24 cellular contexts compared by ENCODE assay signal in genomic region chr10:8273749-8274148, GRCh38.
DNase-seq lines count a peak whose midpoint lies in the region; ATAC-seq and TF ChIP-seq lines count a peak whose summit lies in the region.
"Had no signal": no experiment of that assay in that cellular context is flagged by ENCODE, and none has a peak within 500 bp of the region (broad histone marks: within the 10 kb centered on the region; RNA-seq: fewer than 3 reads in every experiment).

No MANE protein-coding gene starts in this region.

- no peak overlapping the region for H3K27ac ChIP-seq in SK-N-SH (ENCODE audit: low read depth in 2 of 2, low read length in 1 of 2)
- H3K27ac ChIP-seq: 22Rv1; BLaER1 treated with 17β-estradiol and CSF1 and Interleukin-3, amounts not matched to agents 10 nM and 100 nM; GM23248; KMS-11 had no signal

- TF ChIP-seq CTCF in SK-N-SH (IDR thresholded peaks at IDR 0.05) (no peak), fibroblast of villous mesenchyme (IDR thresholded peaks at IDR 0.05; ENCODE audit: insufficient read depth, low read depth, low read length) (no peak), type B pancreatic cell (conservative IDR thresholded peaks at IDR 0.05) (no peak), WTC11 (IDR thresholded peaks at IDR 0.05) (no peak)

- no peaks in the 10 kb centered on the region for H3K9me2 ChIP-seq in SK-N-SH

- no peaks in the 10 kb centered on the region for H4K20me1 ChIP-seq in SK-N-SH (ENCODE audit: insufficient read depth)
- H4K20me1 ChIP-seq: BLaER1 treated with 17β-estradiol and CSF1 and Interleukin-3, amounts not matched to agents 10 nM and 100 nM had no signal

- DNase-seq in SK-N-SH (no peak), amniotic epithelial cell (ENCODE audit: low read depth) (peak; percentile 89), fibroblast of villous mesenchyme (ENCODE audit: low read depth) (peak; percentile 18), type B pancreatic cell (ENCODE audit: extremely low spot score, unreplicated experiment) (no peak), WTC11 (ENCODE audit: low spot score) (no peak), SKM-1 treated with dmso at 0.1 percent for 144 hours (lab: John Stamatoyannopoulos, UW; ENCODE audit: unreplicated experiment) (no peak)
- DNase-seq: Caco-2; CD4-positive, alpha-beta memory T cell; DND-41; GM23248; H9; IMR-90; MV-4-11; NCI-H1105 treated with DMSO at 0.1 percent for 48 hours; NCI-H2029 treated with DMSO at 0.1 percent for 48 hours; NCI-H2171 treated with DMSO at 0.1 percent for 48 hours; NCI-H446; NCI-H526; SHP77 treated with DMSO at 0.1 percent for 48 hours had no signal

- H3K27ac Mint-ChIP-seq in type B pancreatic cell (peak overlapping the region; percentile 37), WTC11 (no peak overlapping the region)
- H3K27ac Mint-ChIP-seq: CD4-positive, alpha-beta memory T cell; H9 had no signal

- 42% methylated on average over 2 of the region's 2 CpGs for WGBS in SK-N-SH (ENCODE audit: low lambda C conversion rate)

- H3K36me3 Mint-ChIP-seq in type B pancreatic cell (no peaks in the 10 kb centered on the region), WTC11 (no peaks in the 10 kb centered on the region)
- H3K36me3 Mint-ChIP-seq: CD4-positive, alpha-beta memory T cell had no signal

- peaks cover 10% of the 10 kb centered on the region for H3K4me1 Mint-ChIP-seq in type B pancreatic cell (ENCODE audit: unreplicated experiment)
- H3K4me1 Mint-ChIP-seq in WTC11: peaks cover 14% of the 10 kb centered on the region

- H3K9me3 ChIP-seq in SK-N-SH: no peaks in the 10 kb centered on the region
- H3K9me3 ChIP-seq: BLaER1 treated with 17β-estradiol and CSF1 and Interleukin-3, amounts not matched to agents 10 nM and 100 nM; Caco-2 had no signal

- no peak overlapping the region for H2AFZ ChIP-seq in SK-N-SH (ENCODE audit: low read depth)
- H2AFZ ChIP-seq: GM23248 had no signal

- H3K4me3 Mint-ChIP-seq in type B pancreatic cell (no peak overlapping the region), WTC11 (no peak overlapping the region)
- H3K4me3 Mint-ChIP-seq: H9 had no signal

- TF ChIP-seq EP300 in SK-N-SH (IDR thresholded peaks at IDR 0.05; ENCODE audit: borderline replicate concordance in 1 of 2, low read depth in 1 of 2, low read length in 1 of 2): no peak

- POLR2A ChIA-PET in SK-N-SH (lab: Yijun Ruan, JAX): no interaction called here
- POLR2A ChIA-PET in WTC11 (lab: Charles Lee): no interaction called here

- H3K9me3 Mint-ChIP-seq in type B pancreatic cell: peaks cover 6% of the 10 kb centered on the region
- H3K9me3 Mint-ChIP-seq in WTC11: no peaks in the 10 kb centered on the region; the same call in 1 of the 2 replicates
- H3K9me3 Mint-ChIP-seq: H9 had no signal

- no peaks in the 10 kb centered on the region for H3K79me2 ChIP-seq in SK-N-SH (ENCODE audit: insufficient read depth)

- ATAC-seq in SK-N-SH treated with all-trans-retinoic acid at 6 μM for 48 hours (no peak), WTC11 (no peak), HG03521 (IDR thresholded peaks at IDR 0.05; ENCODE audit: unreplicated experiment) (no peak)

- peaks cover 7% of the 10 kb centered on the region for H3K27me3 Mint-ChIP-seq in type B pancreatic cell
- H3K27me3 Mint-ChIP-seq in WTC11 (ENCODE audit: low read depth): peaks cover 35% of the 10 kb centered on the region

- H3K4me3 ChIP-seq in SK-N-SH (ENCODE audit: low read depth in 2 of 2, low read length in 1 of 2): no peak overlapping the region
- no peak overlapping the region for H3K4me3 ChIP-seq in fibroblast of villous mesenchyme (ENCODE audit: low read depth, low read length)
- H3K4me3 ChIP-seq: BLaER1 treated with 17β-estradiol and CSF1 and Interleukin-3, amounts not matched to agents 10 nM and 100 nM; GM23248 had no signal

- H3K27me3 ChIP-seq in SK-N-SH (ENCODE audit: insufficient read depth): no peaks in the 10 kb centered on the region
- H3K27me3 ChIP-seq: BLaER1 treated with 17β-estradiol and CSF1 and Interleukin-3, amounts not matched to agents 10 nM and 100 nM had no signal

- H3F3A ChIP-seq in SK-N-SH (replicated peaks; ENCODE audit: insufficient read depth): peaks cover 6% of the 10 kb centered on the region

- no peaks in the 10 kb centered on the region for H3K36me3 ChIP-seq in SK-N-SH (replicated peaks in 1 of 2; ENCODE audit: control insufficient read depth in 1 of 2, insufficient read depth in 2 of 2, low read length in 1 of 2)
- H3K36me3 ChIP-seq: BLaER1 treated with 17β-estradiol and CSF1 and Interleukin-3, amounts not matched to agents 10 nM and 100 nM had no signal

- no peak overlapping the region for H3K4me2 ChIP-seq in SK-N-SH
- H3K4me2 ChIP-seq: BLaER1 treated with 17β-estradiol and CSF1 and Interleukin-3, amounts not matched to agents 10 nM and 100 nM; KMS-11 had no signal

- no peak for TF ChIP-seq RAD21 in SK-N-SH (IDR thresholded peaks at IDR 0.05; ENCODE audit: low read length)

- H3K9ac ChIP-seq in SK-N-SH: no peak overlapping the region
- H3K9ac ChIP-seq: BLaER1 treated with 17β-estradiol and CSF1 and Interleukin-3, amounts not matched to agents 10 nM and 100 nM; GM23248; KMS-11 had no signal

- H3K4me1 ChIP-seq in SK-N-SH (ENCODE audit: control insufficient read depth in 1 of 2, insufficient read depth in 2 of 2, low read depth in 1 of 2, low read length in 1 of 2): no peaks in the 10 kb centered on the region
- H3K4me1 ChIP-seq: BLaER1 treated with 17β-estradiol and CSF1 and Interleukin-3, amounts not matched to agents 10 nM and 100 nM had no signal

- CTCF ChIA-PET in SK-N-SH (lab: Yijun Ruan, JAX) (interaction anchor here (1.2 kb wide), 1 partner anchor 10 kb away, joined by 4 read pairs; no protein-coding TSS in a partner anchor), WTC11 (lab: Charles Lee) (no interaction called here)

TF ChIP-seq in SK-N-SH treated with all-trans-retinoic acid at 6 μM for 48 hours, 23 proteins besides CTCF, POLR2A, EP300 and RAD21:
- TF ChIP-seq ISL1 (CRISPR knock-in tag; IDR thresholded peaks at IDR 0.05): peak; percentile 35; the same call in 1 of the 2 replicates
- TF ChIP-seq RARB (CRISPR knock-in tag; IDR thresholded peaks at IDR 0.05): no peak
TF ChIP-seq in SK-N-SH treated with all-trans-retinoic acid at 6 μM for 48 hours: peak in this region for 1.

TF ChIP-seq in SK-N-SH, 30 proteins besides CTCF, POLR2A, EP300 and RAD21 (continues in another document):
- TF ChIP-seq FOXM1 (IDR thresholded peaks at IDR 0.05; ENCODE audit: low read depth) (no peak), CHD2 (IDR thresholded peaks at IDR 0.05; ENCODE audit: low read length, partially characterized antibody) (no peak), IRF3 (IDR thresholded peaks at IDR 0.05; ENCODE audit: low read depth, low read length) (no peak), RXRA (IDR thresholded peaks at IDR 0.05; ENCODE audit: borderline replicate concordance, low read depth) (no peak), JUND (IDR thresholded peaks at IDR 0.05) (no peak), FOXJ3 (CRISPR knock-in tag; IDR thresholded peaks at IDR 0.05) (no peak)
- TF ChIP-seq, protein P1, sequence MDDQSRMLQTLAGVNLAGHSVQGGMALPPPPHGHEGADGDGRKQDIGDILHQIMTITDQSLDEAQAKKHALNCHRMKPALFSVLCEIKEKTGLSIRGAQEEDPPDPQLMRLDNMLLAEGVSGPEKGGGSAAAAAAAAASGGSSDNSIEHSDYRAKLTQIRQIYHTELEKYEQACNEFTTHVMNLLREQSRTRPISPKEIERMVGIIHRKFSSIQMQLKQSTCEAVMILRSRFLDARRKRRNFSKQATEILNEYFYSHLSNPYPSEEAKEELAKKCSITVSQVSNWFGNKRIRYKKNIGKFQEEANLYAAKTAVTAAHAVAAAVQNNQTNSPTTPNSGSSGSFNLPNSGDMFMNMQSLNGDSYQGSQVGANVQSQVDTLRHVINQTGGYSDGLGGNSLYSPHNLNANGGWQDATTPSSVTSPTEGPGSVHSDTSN (IDR thresholded peaks at IDR 0.05): no peak

TF ChIP-seq in WTC11, 78 proteins besides CTCF, POLR2A, EP300 and RAD21 (continues in another document):
- no peak for TF ChIP-seq TCF7 (CRISPR knock-in tag; IDR thresholded peaks at IDR 0.05; ENCODE audit: low read depth)
- TF ChIP-seq ZNF425 (CRISPR knock-in tag; conservative IDR thresholded peaks at IDR 0.05): no peak
- TF ChIP-seq GTF2I (CRISPR knock-in tag; conservative IDR thresholded peaks at IDR 0.05): no peak
- no peak for TF ChIP-seq NR3C1 (CRISPR knock-in tag; conservative IDR thresholded peaks at IDR 0.05; ENCODE audit: low read depth)
- TF ChIP-seq ZBTB21 (CRISPR knock-in tag; IDR thresholded peaks at IDR 0.05; ENCODE audit: borderline replicate concordance): no peak
- TF ChIP-seq MLX (CRISPR knock-in tag; IDR thresholded peaks at IDR 0.05): no peak
- TF ChIP-seq ZNF416 (CRISPR knock-in tag; IDR thresholded peaks at IDR 0.05): no peak
- TF ChIP-seq OVOL2 (CRISPR knock-in tag; IDR thresholded peaks at IDR 0.05; ENCODE audit: borderline replicate concordance): no peak
- TF ChIP-seq PRRX2 (CRISPR knock-in tag; IDR thresholded peaks at IDR 0.05): no peak
- no peak for TF ChIP-seq ZNF263 (CRISPR knock-in tag; IDR thresholded peaks at IDR 0.05; ENCODE audit: low read depth)
- TF ChIP-seq ESRRA (CRISPR knock-in tag; IDR thresholded peaks at IDR 0.05; ENCODE audit: borderline replicate concordance): no peak
- no peak for TF ChIP-seq ZNF121 (CRISPR knock-in tag; IDR thresholded peaks at IDR 0.05)
- TF ChIP-seq HMGA2 (CRISPR knock-in tag; IDR thresholded peaks at IDR 0.05): no peak
- no peak for TF ChIP-seq CREB1 (CRISPR knock-in tag; IDR thresholded peaks at IDR 0.05)

Comparison
In these comparisons a context has a peak if more than half of its experiments do, and no peak if none do; other contexts are left out.
1. DNase-seq: peak in amniotic epithelial cell (single experiment) and fibroblast of villous mesenchyme (single experiment); none in SK-N-SH (single experiment), type B pancreatic cell (single experiment), WTC11 (single experiment) and SKM-1 treated with dmso at 0.1 percent for 144 hours (single experiment).